ENCODE assay signal across 21 cellular contexts in the genomic region with DNA sequence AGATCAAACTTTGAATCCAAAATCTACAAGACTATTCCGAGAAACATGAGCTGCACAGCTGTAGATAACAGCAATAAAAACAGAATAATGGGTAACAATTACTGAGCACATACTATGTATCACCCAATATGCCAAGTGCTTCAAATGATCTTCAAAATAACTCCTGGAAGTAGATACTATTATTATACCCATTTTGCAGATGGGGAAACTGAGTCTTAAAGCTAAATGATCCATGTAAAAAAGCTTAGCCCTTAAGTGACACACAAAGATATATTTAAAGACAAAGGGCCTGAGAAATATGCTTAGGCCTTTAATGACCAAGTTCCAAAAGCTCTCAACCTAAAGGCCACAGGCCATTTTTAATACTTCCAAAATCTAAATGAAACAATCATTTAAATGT. TPM values are rescaled to one million over a fixed set of nuclear protein-coding genes. Genes with fewer than 3 reads are reported as not detected.
DNase-seq lines count a peak whose midpoint lies in the region; ATAC-seq, FAIRE-seq and TF ChIP-seq lines count a peak whose summit lies in the region.
"Had no signal": no experiment of that assay in that cellular context is flagged by ENCODE, and none has a peak within 500 bp of the region (broad histone marks: within the 10 kb centered on the region; RNA-seq: fewer than 3 reads in every experiment).

No MANE protein-coding gene starts in this region.

- CTCF ChIA-PET in A549 (lab: Yijun Ruan, JAX): interaction anchor here (0.9 kb wide), 1 partner anchor 336 kb away, joined by 3 read pairs; no protein-coding TSS in a partner anchor
- CTCF ChIA-PET in naive thymus-derived CD4-positive, alpha-beta T cell (lab: Charles Lee): no interaction called here

- H2AFZ ChIP-seq in astrocyte (ENCODE audit: low read depth, low read length) (no peak overlapping the region), GM23338 (no peak overlapping the region)

- TF ChIP-seq RAD21 in A549 (conservative IDR thresholded peaks at IDR 0.05 in 1 of 2, IDR thresholded peaks at IDR 0.05 in 1 of 2): no peak

- TF ChIP-seq CTCF in A549 (IDR thresholded peaks at IDR 0.05): no peak
- no peak for TF ChIP-seq CTCF in astrocyte (IDR thresholded peaks at IDR 0.05; ENCODE audit: insufficient read depth, low read depth, low read length)
- TF ChIP-seq CTCF in foreskin keratinocyte (conservative IDR thresholded peaks at IDR 0.05): no peak
- TF ChIP-seq CTCF in GM23338 (conservative IDR thresholded peaks at IDR 0.05; ENCODE audit: low read depth in 2 of 2): no peak

- no peak overlapping the region for H3K4me3 Mint-ChIP-seq in astrocyte (ENCODE audit: unreplicated experiment)
- H3K4me3 Mint-ChIP-seq in GM23338: no peak overlapping the region
- no peak overlapping the region for H3K4me3 Mint-ChIP-seq in naive thymus-derived CD4-positive, alpha-beta T cell
- H3K4me3 Mint-ChIP-seq: CD4-positive, alpha-beta T cell had no signal

- peaks cover 49% of the 10 kb centered on the region for H4K20me1 ChIP-seq in astrocyte (ENCODE audit: insufficient read depth, low read length)
- no peaks in the 10 kb centered on the region for H4K20me1 ChIP-seq in GM23338 (replicated peaks; ENCODE audit: insufficient read depth)

- H3K4me1 ChIP-seq in A549 (peaks cover 30% of the 10 kb centered on the region), astrocyte (ENCODE audit: insufficient read depth, low read length) (no peaks in the 10 kb centered on the region), foreskin keratinocyte (peaks cover 6% of the 10 kb centered on the region), GM23338 (ENCODE audit: insufficient read depth) (peaks cover 28% of the 10 kb centered on the region)
- H3K4me1 ChIP-seq in naive thymus-derived CD4-positive, alpha-beta T cell (ENCODE audit: control insufficient read depth in 2 of 2, insufficient read depth in 2 of 2, low read length in 2 of 2): no peaks in the 10 kb centered on the region
- H3K4me1 ChIP-seq: HAP-1 had no signal

- H3K9ac ChIP-seq in astrocyte (ENCODE audit: low read length): no peak overlapping the region

- DNase-seq in A549 (ENCODE audit: low read depth in 1 of 2, low spot score in 1 of 2): no peak
- no peak for DNase-seq in H54 (ENCODE audit: insufficient read length, low spot score)
- no peak for DNase-seq in astrocyte (ENCODE audit: low read depth)
- DNase-seq in foreskin keratinocyte: no peak
- DNase-seq in GM23338 (ENCODE audit: low spot score): no peak
- no peak for DNase-seq in naive thymus-derived CD4-positive, alpha-beta T cell
- DNase-seq: AML-193; Caco-2; CD4-positive, alpha-beta T cell; GDM1; GOT3; IMR-90; KBM-7 had no signal

- POLR2A ChIA-PET in A549 (lab: Yijun Ruan, JAX): interaction anchor here (1.1 kb wide), 1 partner anchor 21 kb away, joined by 5 read pairs; no protein-coding TSS in a partner anchor
- POLR2A ChIA-PET in naive thymus-derived CD4-positive, alpha-beta T cell (lab: Charles Lee): no interaction called here

- FAIRE-seq in A549 (lab: Jason Lieb, UNC) (no peak), H54 (lab: Jason Lieb, UNC) (peak; percentile 78), astrocyte (lab: Jason Lieb, UNC) (peak; percentile 26)
- FAIRE-seq: A204.1, D721Med, GM12892, GM18507 had no signal

- H3K4me3 ChIP-seq in A549 (no peak overlapping the region), astrocyte (ENCODE audit: insufficient read depth, low read depth, low read length) (no peak overlapping the region), GM23338 (no peak overlapping the region)
- no peak overlapping the region for H3K4me3 ChIP-seq in naive thymus-derived CD4-positive, alpha-beta T cell (ENCODE audit: low read length)
- H3K4me3 ChIP-seq: HAP-1 had no signal

- WGBS in A549 (ENCODE audit: missing lambda C conversion rate): 93% methylated on average over 1 of the region's 1 CpG

- H3K9me2 ChIP-seq in GM23338 (ENCODE audit: insufficient read depth): no peaks in the 10 kb centered on the region

- H3K27ac ChIP-seq in A549: no peak overlapping the region
- no peak overlapping the region for H3K27ac ChIP-seq in astrocyte (ENCODE audit: low read depth, low read length)
- peak overlapping the region; percentile 33 for H3K27ac ChIP-seq in foreskin keratinocyte
- H3K27ac ChIP-seq in GM23338 (ENCODE audit: low read depth): no peak overlapping the region
- no peak overlapping the region for H3K27ac ChIP-seq in naive thymus-derived CD4-positive, alpha-beta T cell (ENCODE audit: low read depth, low read length)
- H3K27ac ChIP-seq: C4-2B, HL-60 had no signal

- H3K27me3 Mint-ChIP-seq in astrocyte (ENCODE audit: low read depth, unreplicated experiment) (no peaks in the 10 kb centered on the region), GM23338 (ENCODE audit: insufficient read depth, low read depth, poor library complexity) (no peaks in the 10 kb centered on the region)
- H3K27me3 Mint-ChIP-seq in naive thymus-derived CD4-positive, alpha-beta T cell: no peaks in the 10 kb centered on the region
- H3K27me3 Mint-ChIP-seq: CD4-positive, alpha-beta T cell had no signal

- no peaks in the 10 kb centered on the region for H3F3A ChIP-seq in GM23338 (replicated peaks; ENCODE audit: low read depth)

- TF ChIP-seq POLR2A in A549 (IDR thresholded peaks at IDR 0.05; ENCODE audit: low read length): no peak
- no peak for TF ChIP-seq POLR2A in H54 (IDR thresholded peaks at IDR 0.05; ENCODE audit: low read depth, low read length)

- H3K79me2 ChIP-seq in astrocyte (ENCODE audit: insufficient read depth, low read length) (peaks cover 93% of the 10 kb centered on the region), GM23338 (replicated peaks; ENCODE audit: insufficient read depth) (peaks cover 85% of the 10 kb centered on the region)

- H3K36me3 Mint-ChIP-seq in astrocyte (ENCODE audit: low read depth, unreplicated experiment) (no peaks in the 10 kb centered on the region), GM23338 (ENCODE audit: low read depth) (no peaks in the 10 kb centered on the region)
- peaks cover 0 to 24% (median 9%) of the 10 kb centered on the region in 5 donors for H3K36me3 Mint-ChIP-seq in naive thymus-derived CD4-positive, alpha-beta T cell

- H3K36me3 ChIP-seq in astrocyte (ENCODE audit: insufficient read depth, low read length) (no peaks in the 10 kb centered on the region), GM23338 (ENCODE audit: insufficient read depth) (no peaks in the 10 kb centered on the region)
- H3K36me3 ChIP-seq in naive thymus-derived CD4-positive, alpha-beta T cell (ENCODE audit: control insufficient read depth in 2 of 3, insufficient read depth in 3 of 3, low read length in 3 of 3): no peaks in the 10 kb centered on the region
- H3K36me3 ChIP-seq: HAP-1 had no signal

- TF ChIP-seq EP300 in A549 (IDR thresholded peaks at IDR 0.05): no peak

- intact Hi-C loops in naive thymus-derived CD4-positive, alpha-beta T cell (cut with micrococcal nuclease): no loop called here

- H3K4me1 Mint-ChIP-seq in astrocyte (ENCODE audit: low read depth, unreplicated experiment): peaks cover 7% of the 10 kb centered on the region
- peaks cover 29% of the 10 kb centered on the region for H3K4me1 Mint-ChIP-seq in GM23338
- H3K4me1 Mint-ChIP-seq in naive thymus-derived CD4-positive, alpha-beta T cell: peaks cover 9 to 54% (median 40%) of the 10 kb centered on the region in 7 donors

- H3K27ac Mint-ChIP-seq in astrocyte (ENCODE audit: unreplicated experiment) (no peak overlapping the region), GM23338 (no peak overlapping the region)
- H3K27ac Mint-ChIP-seq in naive thymus-derived CD4-positive, alpha-beta T cell: no peak overlapping the region
- H3K27ac Mint-ChIP-seq: CD4-positive, alpha-beta T cell had no signal

- H3K9me3 Mint-ChIP-seq in astrocyte (ENCODE audit: unreplicated experiment) (no peaks in the 10 kb centered on the region), GM23338 (no peaks in the 10 kb centered on the region)
- H3K9me3 Mint-ChIP-seq in naive thymus-derived CD4-positive, alpha-beta T cell: peaks cover 0 to 2% (median 0%) of the 10 kb centered on the region in 11 donors
- H3K9me3 Mint-ChIP-seq: CD4-positive, alpha-beta T cell had no signal

- H3K9me3 ChIP-seq in A549 (no peaks in the 10 kb centered on the region), astrocyte (ENCODE audit: insufficient read depth, low read depth, low read length) (no peaks in the 10 kb centered on the region)
- no peaks in the 10 kb centered on the region for H3K9me3 ChIP-seq in naive thymus-derived CD4-positive, alpha-beta T cell (ENCODE audit: control insufficient read depth in 2 of 3, low read length in 3 of 3)
- H3K9me3 ChIP-seq: Caco-2, HAP-1 had no signal

- ATAC-seq in A549 (no peak), foreskin keratinocyte (no peak), GM23338 (no peak), HG03432 (IDR thresholded peaks at IDR 0.05; ENCODE audit: unreplicated experiment) (no peak)
- ATAC-seq in naive thymus-derived CD4-positive, alpha-beta T cell: no peak

- H3K27me3 ChIP-seq in astrocyte (ENCODE audit: insufficient read depth, low read length): no peaks in the 10 kb centered on the region
- H3K27me3 ChIP-seq in foreskin keratinocyte: no peaks in the 10 kb centered on the region
- H3K27me3 ChIP-seq in GM23338 (ENCODE audit: insufficient read depth): no peaks in the 10 kb centered on the region
- H3K27me3 ChIP-seq in naive thymus-derived CD4-positive, alpha-beta T cell (ENCODE audit: control insufficient read depth in 2 of 2, insufficient read depth in 2 of 2, low read length in 2 of 2): no peaks in the 10 kb centered on the region

- no peak overlapping the region for H3K4me2 ChIP-seq in A549
- H3K4me2 ChIP-seq in astrocyte (ENCODE audit: low read length): no peak overlapping the region
- no peak overlapping the region for H3K4me2 ChIP-seq in GM23338

RNA-seq across cellular contexts. Expression of gene REEP3, which starts 18.4 kb away (rescaled TPM):
- polyA plus RNA-seq in A549 (2011; rRNA removed): 26.3 and 35.8 TPM in 2 replicates
- polyA plus RNA-seq in A549 (2012; cell fraction: cytosol; rRNA removed): 8.0 and 9.3 TPM in 2 replicates
- 2.8 and 4.4 TPM in 2 replicates for polyA plus RNA-seq in A549 (2012; cell fraction: nucleus; rRNA removed)
- 16.1 to 19.6 TPM (median 17.9 TPM) in 3 replicates for polyA plus RNA-seq in A549 (2017; fragmentation: RNase III; extraction: RNeasy Plus Mini Kit Qiagen cat#74134 plus additional on column Dnase treatment)
- polyA minus RNA-seq in A549 (2011; rRNA and poly(A)+ RNA removed): 12.1 and 12.5 TPM in 2 replicates
- total RNA-seq in astrocyte: 44.6 and 52.0 TPM in 2 replicates
- total RNA-seq in foreskin keratinocyte: 64.8 and 66.2 TPM in 2 replicates
- 20.7 and 22.9 TPM in 2 replicates for polyA plus RNA-seq in foreskin keratinocyte
- total RNA-seq in GM23338 (2014; rRNA removed; shearing (Covaris generic)): 29.5 and 31.9 TPM in 2 replicates
- polyA plus RNA-seq in GM23338 (2016; fragmentation: Nextera tagmentation; extraction: Ambion mirVana): 47.2 and 48.7 TPM in 2 replicates
- 10 to 100 TPM in 2 of 5 experiments, 1 to 10 TPM in 3; 3.6 to 21.6 (median 9.0) TPM for total RNA-seq in naive thymus-derived CD4-positive, alpha-beta T cell
- polyA plus RNA-seq in naive thymus-derived CD4-positive, alpha-beta T cell: 1 to 10 TPM; 1.6 to 2.6 TPM

RNA-seq across cellular contexts. Expression of gene JMJD1C, which starts 37.1 kb away (rescaled TPM):
- polyA plus RNA-seq in A549 (2011; rRNA removed): 47.2 and 51.0 TPM in 2 replicates
- 5.2 and 5.6 TPM in 2 replicates for polyA plus RNA-seq in A549 (2012; cell fraction: cytosol; rRNA removed)
- polyA plus RNA-seq in A549 (2012; cell fraction: nucleus; rRNA removed): 7.4 and 13.4 TPM in 2 replicates
- polyA plus RNA-seq in A549 (2017; fragmentation: RNase III; extraction: RNeasy Plus Mini Kit Qiagen cat#74134 plus additional on column Dnase treatment): 15.9 to 18.6 TPM (median 16.5 TPM) in 3 replicates
- 57.0 and 58.5 TPM in 2 replicates for polyA minus RNA-seq in A549 (2011; rRNA and poly(A)+ RNA removed)
- 55.4 and 61.0 TPM in 2 replicates for total RNA-seq in astrocyte
- 42.0 and 51.6 TPM in 2 replicates for total RNA-seq in foreskin keratinocyte
- 11.4 and 12.0 TPM in 2 replicates for polyA plus RNA-seq in foreskin keratinocyte
- 405 and 435 TPM in 2 replicates for total RNA-seq in GM23338 (2014; rRNA removed; shearing (Covaris generic))
- 272 and 333 TPM in 2 replicates for polyA plus RNA-seq in GM23338 (2016; fragmentation: Nextera tagmentation; extraction: Ambion mirVana)
- 100 to 1,000 TPM in 4 of 5 experiments, 10 to 100 TPM in 1; 67.6 to 331 (median 137) TPM for total RNA-seq in naive thymus-derived CD4-positive, alpha-beta T cell
- polyA plus RNA-seq in naive thymus-derived CD4-positive, alpha-beta T cell: 10 to 100 TPM; 59.0 to 68.4 TPM
